In genomic region chr10:21498977-21499376, GRCh38 we compare ENCODE assay signal across 24 cellular contexts. TPM values are rescaled to one million over a fixed set of nuclear protein-coding genes. Genes with fewer than 3 reads are reported as not detected.
DNase-seq lines count a peak whose midpoint lies in the region; FAIRE-seq and TF ChIP-seq lines count a peak whose summit lies in the region.
"Had no signal": no experiment of that assay in that cellular context is flagged by ENCODE, and none has a peak within 500 bp of the region (broad histone marks: within the 10 kb centered on the region; RNA-seq: fewer than 3 reads in every experiment).

No MANE protein-coding gene starts in this region.

- TF ChIP-seq RAD21 in H1 (IDR thresholded peaks at IDR 0.05 in 1 of 2, conservative IDR thresholded peaks at IDR 0.05 in 1 of 2; ENCODE audit: low read depth in 2 of 2, low read length in 2 of 2): no peak

- H3K4ac ChIP-seq in H1 (replicated peaks; ENCODE audit: insufficient read length, low read depth, low read length): no peak overlapping the region

- H3K9ac ChIP-seq in H1 (replicated peaks in 1 of 4; ENCODE audit: extremely low read depth in 1 of 4, low read depth in 3 of 4, low read length in 3 of 4): no peak overlapping the region

- no peak for TF ChIP-seq POLR2A in H1 (IDR thresholded peaks at IDR 0.05; ENCODE audit: control extremely low read depth in 1 of 2, low read depth in 2 of 2, low read length in 2 of 2)

- TF ChIP-seq CTCF in H1 (IDR thresholded peaks at IDR 0.05; ENCODE audit: control extremely low read depth in 1 of 3, insufficient read depth in 1 of 3, low read depth in 1 of 3, low read length in 3 of 3) (no peak), progenitor cell of endocrine pancreas (IDR thresholded peaks at IDR 0.05; ENCODE audit: unreplicated experiment) (no peak)

- no peak overlapping the region for H2BK5ac ChIP-seq in H1 (ENCODE audit: low read depth, low read length)

- 8% methylated on average over 8 of the region's 8 CpGs; no CpG with 5 or more reads in 1 of the 2 experiments for WGBS in H1 (ENCODE audit: extremely low coverage in 1 of 2, insufficient coverage in 1 of 2, insufficient read length in 1 of 2, insufficient replicate concordance in 2 of 2, low coverage in 1 of 2, low lambda C conversion rate in 2 of 2, missing lambda C conversion rate in 1 of 2), 2 experiments

- H3K27me3 ChIP-seq in H1 (replicated peaks in 1 of 4; ENCODE audit: control insufficient read depth in 3 of 4, extremely low read depth in 1 of 4, insufficient read depth in 3 of 4, low read length in 3 of 4): peaks cover 5 to 24% (median 15%) of the 10 kb centered on the region in 4 experiments; a peak in 6 of 7 replicates

- H3K18ac ChIP-seq in H1 (ENCODE audit: extremely low read depth, low read length): no peak overlapping the region

- H2AK5ac ChIP-seq in H1 (ENCODE audit: low read depth, low read length): no peak overlapping the region

- H3K4me1 Mint-ChIP-seq in activated CD4-positive, alpha-beta memory T cell treated with anti-CD3 and anti-CD28 coated beads for 36 hours (ENCODE audit: low read depth): peaks cover 12% of the 10 kb centered on the region
- H3K4me1 Mint-ChIP-seq in activated CD4-positive, alpha-beta memory T cell treated with anti-CD3 and anti-CD28 coated beads, Interleukin-2, amount 10 ng/mL, durations not matched to agents 7 days and 5 days: peaks cover 20% of the 10 kb centered on the region
- peaks cover 37% of the 10 kb centered on the region for H3K4me1 Mint-ChIP-seq in progenitor cell of endocrine pancreas (ENCODE audit: low read depth)

- no peak for TF ChIP-seq EP300 in H1 (IDR thresholded peaks at IDR 0.05; ENCODE audit: borderline replicate concordance in 1 of 2, low read depth in 2 of 2, low read length in 2 of 2)

- CTCF ChIA-PET in activated CD4-positive, alpha-beta memory T cell treated with anti-CD3 and anti-CD28 coated beads for 36 hours (lab: Charles Lee): no interaction called here
- CTCF ChIA-PET in activated CD4-positive, alpha-beta memory T cell treated with anti-CD3 and anti-CD28 coated beads, Interleukin-2, amount 10 ng/mL, durations not matched to agents 7 days and 5 days (lab: Charles Lee): interaction anchor here (3.8 kb wide), 1 partner anchor 21 kb away, joined by 39 read pairs; no protein-coding TSS in a partner anchor
- CTCF ChIA-PET in H1 (lab: Charles Lee; ENCODE audit: partially characterized antibody): interaction anchor here (2.0 to 6.2 kb wide), 5 partner anchors 9 to 327 kb away, joined by 6 to 46 read pairs (median 8); no protein-coding TSS in a partner anchor

- H4K8ac ChIP-seq in H1 (ENCODE audit: extremely low read depth, insufficient read depth, low read length): no peak overlapping the region

- intact Hi-C loops in activated CD4-positive, alpha-beta memory T cell treated with anti-CD3 and anti-CD28 coated beads for 36 hours (cut with micrococcal nuclease): loop anchor here (5.0 to 10.0 kb wide), 2 partner anchors 178 to 1566 kb away; no protein-coding TSS in a partner anchor

- no peak overlapping the region for H2BK120ac ChIP-seq in H1 (replicated peaks; ENCODE audit: low read depth, low read length)

- H3K23me2 ChIP-seq in H1 (ENCODE audit: low read depth, low read length): peaks cover 33% of the 10 kb centered on the region; the same call in 1 of the 2 replicates

- no peak overlapping the region for H3K23ac ChIP-seq in H1 (ENCODE audit: insufficient read length)

- POLR2A ChIA-PET in activated CD4-positive, alpha-beta memory T cell treated with anti-CD3 and anti-CD28 coated beads for 36 hours (lab: Charles Lee): no interaction called here
- POLR2A ChIA-PET in activated CD4-positive, alpha-beta memory T cell treated with anti-CD3 and anti-CD28 coated beads, Interleukin-2, amount 10 ng/mL, durations not matched to agents 7 days and 5 days (lab: Charles Lee): interaction anchor here (1.3 kb wide), 1 partner anchor 34 kb away, joined by 3 read pairs; the partner anchor contains the start of gene MLLT10
- POLR2A ChIA-PET in H1 (lab: Charles Lee; ENCODE audit: partially characterized antibody): interaction anchor here (0.9 to 12.9 kb wide), 5 partner anchors 10 to 245 kb away, joined by 3 to 322 read pairs (median 3); partner anchors contain the start of genes MLLT10 and SKIDA1

- H4K20me1 ChIP-seq in H1 (replicated peaks in 1 of 2; ENCODE audit: control insufficient read depth in 1 of 2, insufficient read depth in 2 of 2, low read length in 2 of 2): no peaks in the 10 kb centered on the region

- no peaks in the 10 kb centered on the region for H3K9me3 Mint-ChIP-seq in activated CD4-positive, alpha-beta memory T cell treated with anti-CD3 and anti-CD28 coated beads for 36 hours
- H3K9me3 Mint-ChIP-seq in activated CD4-positive, alpha-beta memory T cell treated with anti-CD3 and anti-CD28 coated beads, Interleukin-2, amount 10 ng/mL, durations not matched to agents 7 days and 5 days: no peaks in the 10 kb centered on the region
- no peaks in the 10 kb centered on the region for H3K9me3 Mint-ChIP-seq in progenitor cell of endocrine pancreas (ENCODE audit: low read depth)
- H3K9me3 Mint-ChIP-seq: activated naive CD4-positive, alpha-beta T cell treated with anti-CD3 and anti-CD28 coated beads, Interleukin-2, amount 10 ng/mL, durations not matched to agents 7 days and 5 days; central memory CD8-positive, alpha-beta T cell; stimulated activated naive CD8-positive, alpha-beta T cell treated with anti-CD3 and anti-CD28 coated beads, Interleukin-15, amount 100 ng/mL, for 72 hours had no signal

- no peaks in the 10 kb centered on the region for H3K36me3 Mint-ChIP-seq in activated CD4-positive, alpha-beta memory T cell treated with anti-CD3 and anti-CD28 coated beads for 36 hours
- H3K36me3 Mint-ChIP-seq in activated CD4-positive, alpha-beta memory T cell treated with anti-CD3 and anti-CD28 coated beads, Interleukin-2, amount 10 ng/mL, durations not matched to agents 7 days and 5 days (ENCODE audit: low read depth): no peaks in the 10 kb centered on the region
- no peaks in the 10 kb centered on the region for H3K36me3 Mint-ChIP-seq in progenitor cell of endocrine pancreas (ENCODE audit: insufficient read depth)
- H3K36me3 Mint-ChIP-seq: activated naive CD4-positive, alpha-beta T cell treated with anti-CD3 and anti-CD28 coated beads, Interleukin-2, amount 10 ng/mL, durations not matched to agents 7 days and 5 days had no signal

- H4K91ac ChIP-seq in H1 (replicated peaks; ENCODE audit: insufficient read length, low read length): no peak overlapping the region

- no peak for FAIRE-seq in H1 (lab: Jason Lieb, UNC)

- H3K79me1 ChIP-seq in H1 (ENCODE audit: low read depth, low read length): no peaks in the 10 kb centered on the region

- H3K79me2 ChIP-seq in H1 (ENCODE audit: control insufficient read depth in 1 of 2, insufficient read depth in 2 of 2, low read length in 2 of 2): peaks cover 0 to 23% of the 10 kb centered on the region in 2 experiments; a peak in 1 of 4 replicates

- peak overlapping the region; percentile 16 to 73 (median 45); a peak in 5 of 8 replicates for H3K4me3 ChIP-seq in H1 (ENCODE audit: extremely low read depth in 1 of 4, insufficient read depth in 2 of 4, low read depth in 3 of 4, low read length in 4 of 4)

- H3K36me3 ChIP-seq in H1 (ENCODE audit: control insufficient read depth in 2 of 4, insufficient read depth in 4 of 4, low read length in 3 of 4): no peaks in the 10 kb centered on the region
- H3K36me3 ChIP-seq: Peyer's patch had no signal

- no peak overlapping the region for H2BK12ac ChIP-seq in H1 (ENCODE audit: low read depth, low read length)

- no peak overlapping the region for H3K27ac ChIP-seq in H1 (ENCODE audit: low read depth, low read length)
- H3K27ac ChIP-seq: 22Rv1, Peyer's patch had no signal

- H3K4me1 ChIP-seq in H1 (replicated peaks in 1 of 4; ENCODE audit: control insufficient read depth in 3 of 4, insufficient read depth in 4 of 4, low read length in 3 of 4): peaks cover 16 to 45% (median 30%) of the 10 kb centered on the region in 4 experiments

- no peak overlapping the region for H2BK20ac ChIP-seq in H1 (ENCODE audit: low read length)

- no peak overlapping the region for H2BK15ac ChIP-seq in H1 (ENCODE audit: low read length)

- no peak for DNase-seq in activated CD4-positive, alpha-beta memory T cell treated with anti-CD3 and anti-CD28 coated beads for 36 hours
- no peak for DNase-seq in activated CD4-positive, alpha-beta memory T cell treated with anti-CD3 and anti-CD28 coated beads, Interleukin-2, amount 10 ng/mL, durations not matched to agents 7 days and 5 days
- no peak for DNase-seq in H1 (ENCODE audit: low read depth in 1 of 2, low spot score in 2 of 2)
- peak; percentile 61 for DNase-seq in left kidney (ENCODE audit: low read depth, low spot score)
- DNase-seq in progenitor cell of endocrine pancreas (ENCODE audit: low spot score, unreplicated experiment): no peak
- no peak for DNase-seq in epidermal melanocyte (ENCODE audit: insufficient read length, low spot score)
- no peak for DNase-seq in midbrain (lab: John Stamatoyannopoulos, UW)
- DNase-seq in SIG-M5 treated with dmso at 0.1 percent for 504 hours (lab: John Stamatoyannopoulos, UW; ENCODE audit: unreplicated experiment): no peak
- DNase-seq: activated naive CD4-positive, alpha-beta T cell treated with anti-CD3 and anti-CD28 coated beads, Interleukin-2, amount 10 ng/mL, durations not matched to agents 7 days and 5 days; Calu3; GOT3; KBM-7; NCI-H1105 treated with DMSO at 0.1 percent for 48 hours; NCI-H2029 treated with DMSO at 0.1 percent for 48 hours; NCI-H2227 treated with DMSO at 0.1 percent for 48 hours; NCI-H526 treated with DMSO at 0.1 percent for 48 hours; nucleus accumbens; Peyer's patch; SIG-M5; stimulated activated naive CD8-positive, alpha-beta T cell treated with anti-CD3 and anti-CD28 coated beads, Interleukin-15, amount 100 ng/mL, for 72 hours; SW 1271 had no signal

- H3K27me3 Mint-ChIP-seq in activated CD4-positive, alpha-beta memory T cell treated with anti-CD3 and anti-CD28 coated beads for 36 hours: peaks cover 43% of the 10 kb centered on the region
- H3K27me3 Mint-ChIP-seq in activated CD4-positive, alpha-beta memory T cell treated with anti-CD3 and anti-CD28 coated beads, Interleukin-2, amount 10 ng/mL, durations not matched to agents 7 days and 5 days: peaks cover 72% of the 10 kb centered on the region
- H3K27me3 Mint-ChIP-seq in progenitor cell of endocrine pancreas: peaks cover 13% of the 10 kb centered on the region

- peak overlapping the region; percentile 88 to 93 for H3K4me2 ChIP-seq in H1 (ENCODE audit: insufficient read depth in 1 of 2, low read depth in 2 of 2, low read length in 2 of 2)

- H2AFZ ChIP-seq in H1 (ENCODE audit: low read length): no peak overlapping the region

- no peaks in the 10 kb centered on the region for H3K9me3 ChIP-seq in H1 (ENCODE audit: insufficient read depth in 2 of 2, low read depth in 1 of 2, low read length in 1 of 2)
- H3K9me3 ChIP-seq: Peyer's patch had no signal

- H4K5ac ChIP-seq in H1 (ENCODE audit: insufficient read length, low read depth, low read length): no peak overlapping the region

- H3K27ac Mint-ChIP-seq in activated CD4-positive, alpha-beta memory T cell treated with anti-CD3 and anti-CD28 coated beads for 36 hours: peak overlapping the region; percentile 5
- no peak overlapping the region for H3K27ac Mint-ChIP-seq in activated CD4-positive, alpha-beta memory T cell treated with anti-CD3 and anti-CD28 coated beads, Interleukin-2, amount 10 ng/mL, durations not matched to agents 7 days and 5 days
- no peak overlapping the region for H3K27ac Mint-ChIP-seq in progenitor cell of endocrine pancreas
- H3K27ac Mint-ChIP-seq: activated naive CD4-positive, alpha-beta T cell treated with anti-CD3 and anti-CD28 coated beads, Interleukin-2, amount 10 ng/mL, durations not matched to agents 7 days and 5 days; CD14-positive monocyte; stimulated activated naive CD8-positive, alpha-beta T cell treated with anti-CD3 and anti-CD28 coated beads, Interleukin-15, amount 100 ng/mL, for 72 hours had no signal

- H3K56ac ChIP-seq in H1 (replicated peaks; ENCODE audit: insufficient read length, low read depth, low read length): no peak overlapping the region

- H3K14ac ChIP-seq in H1 (ENCODE audit: insufficient read length): no peak overlapping the region

- H3K4me3 Mint-ChIP-seq in activated CD4-positive, alpha-beta memory T cell treated with anti-CD3 and anti-CD28 coated beads for 36 hours: no peak overlapping the region
- H3K4me3 Mint-ChIP-seq in activated CD4-positive, alpha-beta memory T cell treated with anti-CD3 and anti-CD28 coated beads, Interleukin-2, amount 10 ng/mL, durations not matched to agents 7 days and 5 days: no peak overlapping the region
- peak overlapping the region; percentile 64 for H3K4me3 Mint-ChIP-seq in progenitor cell of endocrine pancreas (ENCODE audit: low read depth)
- H3K4me3 Mint-ChIP-seq: activated naive CD4-positive, alpha-beta T cell treated with anti-CD3 and anti-CD28 coated beads, Interleukin-2, amount 10 ng/mL, durations not matched to agents 7 days and 5 days had no signal

RNA-seq across cellular contexts. Expression of gene SKIDA1, which starts 26.5 kb away (rescaled TPM):
- total RNA-seq in activated CD4-positive, alpha-beta memory T cell treated with anti-CD3 and anti-CD28 coated beads for 36 hours: under 1 TPM; 0.07 to 0.21 TPM
- under 1 TPM; 0.25 to 0.38 TPM for total RNA-seq in activated CD4-positive, alpha-beta memory T cell treated with anti-CD3 and anti-CD28 coated beads, Interleukin-2, amount 10 ng/mL, durations not matched to agents 7 days and 5 days
- 8.0 and 8.2 TPM in 2 replicates for total RNA-seq in H1 (2021; fragmentation: NEBNext Ultra II Directional; extraction: Animal tissue kit (Norgen Biotek cat#: 25700))
- 1.5 and 2.2 TPM in 2 replicates for polyA plus RNA-seq in H1 (2011; rRNA removed)
- polyA plus RNA-seq in H1 (2011; cell fraction: cytosol; rRNA removed): 2.5 TPM
- 2.5 TPM for polyA plus RNA-seq in H1 (2011; cell fraction: nucleus; rRNA removed)
- polyA plus RNA-seq in H1 (2012, experiment 1 of 2): 4.3 to 6.0 TPM (median 4.5 TPM) in 4 replicates
- polyA plus RNA-seq in H1 (2012, experiment 2 of 2): 1.7 TPM
- polyA plus RNA-seq in H1 (2013, experiment 1 of 2): 2.1 TPM
- polyA plus RNA-seq in H1 (2013, experiment 2 of 2): 1.8 TPM
- 3.4 and 4.2 TPM in 2 replicates for polyA minus RNA-seq in H1 (2011; rRNA and poly(A)+ RNA removed)
- polyA minus RNA-seq in H1 (2011; cell fraction: cytosol; rRNA and poly(A)+ RNA removed): 5.3 TPM
- polyA minus RNA-seq in H1 (2011; cell fraction: nucleus; rRNA and poly(A)+ RNA removed): 4.9 TPM
- 13.6 and 15.3 TPM in 2 replicates for total RNA-seq in progenitor cell of endocrine pancreas

RNA-seq across cellular contexts. Expression of gene MLLT10, which starts 35.1 kb away (rescaled TPM):
- total RNA-seq in activated CD4-positive, alpha-beta memory T cell treated with anti-CD3 and anti-CD28 coated beads for 36 hours: 10 to 100 TPM; 32.8 to 35.4 TPM
- total RNA-seq in activated CD4-positive, alpha-beta memory T cell treated with anti-CD3 and anti-CD28 coated beads, Interleukin-2, amount 10 ng/mL, durations not matched to agents 7 days and 5 days: 10 to 100 TPM; 43.0 to 49.9 TPM
- total RNA-seq in H1 (2021; fragmentation: NEBNext Ultra II Directional; extraction: Animal tissue kit (Norgen Biotek cat#: 25700)): 53.1 and 56.9 TPM in 2 replicates
- polyA plus RNA-seq in H1 (2011; rRNA removed): 36.1 and 62.1 TPM in 2 replicates
- 51.8 TPM for polyA plus RNA-seq in H1 (2011; cell fraction: cytosol; rRNA removed)
- polyA plus RNA-seq in H1 (2011; cell fraction: nucleus; rRNA removed): 65.3 TPM
- 34.7 to 47.4 TPM (median 38.7 TPM) in 4 replicates for polyA plus RNA-seq in H1 (2012, experiment 1 of 2)
- 7.2 TPM for polyA plus RNA-seq in H1 (2012, experiment 2 of 2)
- polyA plus RNA-seq in H1 (2013, experiment 1 of 2): 28.1 TPM
- polyA plus RNA-seq in H1 (2013, experiment 2 of 2): 31.0 TPM
- 123 and 154 TPM in 2 replicates for polyA minus RNA-seq in H1 (2011; rRNA and poly(A)+ RNA removed)
- 34.3 TPM for polyA minus RNA-seq in H1 (2011; cell fraction: cytosol; rRNA and poly(A)+ RNA removed)
- polyA minus RNA-seq in H1 (2011; cell fraction: nucleus; rRNA and poly(A)+ RNA removed): 116 TPM
- 55.7 and 65.6 TPM in 2 replicates for total RNA-seq in progenitor cell of endocrine pancreas
